8 cellular contexts compared by ENCODE assay signal in genomic region chr15:41930221-41930866, GRCh38. TPM values are rescaled to one million over a fixed set of nuclear protein-coding genes. Genes with fewer than 3 reads are reported as not detected.
DNase-seq lines count a peak whose midpoint lies in the region; ATAC-seq and TF ChIP-seq lines count a peak whose summit lies in the region.

No MANE protein-coding gene starts in this region.

- H3K36me3 ChIP-seq in HEK293 (ENCODE audit: control insufficient read depth in 2 of 2, insufficient read depth in 1 of 2, low read length in 2 of 2) (no peaks in the 10 kb centered on the region), suprapubic skin (no peaks in the 10 kb centered on the region), Karpas-422 (ENCODE audit: insufficient read depth, low read length) (no peaks in the 10 kb centered on the region)

- WGBS in suprapubic skin = 44% methylated on average over 8 of the region's 8 CpGs

- CTCF ChIA-PET in HEK293 (lab: Yijun Ruan, JAX) (interaction anchor here (0.7 to 1.0 kb wide), 3 partner anchors 12 to 23 kb away, joined by 3 read pairs; no protein-coding TSS in a partner anchor), activated B cell treated with CpG ODN at 0.5 μM for 24 hours (lab: Charles Lee) (interaction anchor here (3.1 kb wide), 1 partner anchor 27 kb away, joined by 10 read pairs; no protein-coding TSS in a partner anchor)

- peaks cover 38% of the 10 kb centered on the region for H3K4me1 ChIP-seq in HEK293 (ENCODE audit: control insufficient read depth, insufficient read depth, low read length)
- peaks cover 94% of the 10 kb centered on the region for H3K4me1 ChIP-seq in suprapubic skin
- H3K4me1 ChIP-seq in Karpas-422 (ENCODE audit: low read length) = peaks cover 49% of the 10 kb centered on the region

- H3K27me3 Mint-ChIP-seq in activated B cell treated with CpG ODN at 0.5 μM for 24 hours = no peaks in the 10 kb centered on the region

- no peaks in the 10 kb centered on the region for H4K20me1 ChIP-seq in Karpas-422 (ENCODE audit: insufficient read depth, low read depth, low read length)

- H3K9me3 ChIP-seq in HEK293 (ENCODE audit: control insufficient read depth, insufficient read depth, low read depth, low read length) = no peaks in the 10 kb centered on the region
- H3K9me3 ChIP-seq in suprapubic skin = no peaks in the 10 kb centered on the region
- H3K9me3 ChIP-seq in Karpas-422 (ENCODE audit: low read length) = no peaks in the 10 kb centered on the region

- H3K9me3 Mint-ChIP-seq in activated B cell treated with CpG ODN at 0.5 μM for 24 hours = no peaks in the 10 kb centered on the region

- H3K4me2 ChIP-seq in Karpas-422 (ENCODE audit: low read depth, low read length, poor library complexity, severe bottlenecking) = no peak overlapping the region

- peaks cover 59% of the 10 kb centered on the region for H3K79me2 ChIP-seq in Karpas-422 (ENCODE audit: low read length)

- H2AFZ ChIP-seq in Karpas-422 (ENCODE audit: low read length) = no peak overlapping the region

- H3K4me3 Mint-ChIP-seq in activated B cell treated with CpG ODN at 0.5 μM for 24 hours = peak overlapping the region; percentile 65

- ATAC-seq in activated B cell treated with CpG ODN at 0.5 μM for 24 hours (ENCODE audit: low read depth) = no peak
- ATAC-seq in left ventricle myocardium superior = peak; percentile 66
- no peak for ATAC-seq in HG02870 (IDR thresholded peaks at IDR 0.05; ENCODE audit: unreplicated experiment)
- no peak for ATAC-seq in GM21447 (IDR thresholded peaks at IDR 0.05; ENCODE audit: unreplicated experiment)

- intact Hi-C loops in activated B cell treated with CpG ODN at 0.5 μM for 24 hours (cut with micrococcal nuclease) (no loop called here), left ventricle myocardium superior (cut with micrococcal nuclease) (no loop called here)

- H3K27ac ChIP-seq in HEK293 (ENCODE audit: extremely low read depth, low read depth, low read length) = no peak overlapping the region
- peak overlapping the region; percentile 78 for H3K27ac ChIP-seq in suprapubic skin
- H3K27ac ChIP-seq in Karpas-422 (ENCODE audit: low read length) = no peak overlapping the region

- H3K9me2 ChIP-seq in Karpas-422 (replicated peaks; ENCODE audit: insufficient read depth, low read length) = no peaks in the 10 kb centered on the region

- H3K4me1 Mint-ChIP-seq in activated B cell treated with CpG ODN at 0.5 μM for 24 hours = peaks cover 86% of the 10 kb centered on the region

- no peak overlapping the region for H3K9ac ChIP-seq in Karpas-422 (ENCODE audit: low read length)

- DNase-seq in activated B cell treated with CpG ODN at 0.5 μM for 24 hours = no peak
- DNase-seq in left ventricle myocardium superior = peak; percentile 68
- no peak for DNase-seq in suprapubic skin (ENCODE audit: low spot score in 2 of 2)
- no peak for DNase-seq in central memory CD4-positive, alpha-beta T cell
- DNase-seq in Karpas-422 = no peak

- H3K27me3 ChIP-seq in suprapubic skin = no peaks in the 10 kb centered on the region
- H3K27me3 ChIP-seq in Karpas-422 (ENCODE audit: low read length) = no peaks in the 10 kb centered on the region

- peak overlapping the region; percentile 88 for H3K27ac Mint-ChIP-seq in activated B cell treated with CpG ODN at 0.5 μM for 24 hours

- no peak for TF ChIP-seq POLR2A in suprapubic skin (IDR thresholded peaks at IDR 0.05)

- TF ChIP-seq EP300 in suprapubic skin (IDR thresholded peaks at IDR 0.05) = no peak

- no peak for TF ChIP-seq CTCF in HEK293 (tag by site-specific recombination; IDR thresholded peaks at IDR 0.05)
- TF ChIP-seq CTCF in activated B cell treated with CpG ODN at 0.5 μM for 24 hours (IDR thresholded peaks at IDR 0.05) = no peak
- TF ChIP-seq CTCF in suprapubic skin (IDR thresholded peaks at IDR 0.05) = peak in 1 of 2 donors; percentile 12

- peaks cover 2% of the 10 kb centered on the region for H3K36me3 Mint-ChIP-seq in activated B cell treated with CpG ODN at 0.5 μM for 24 hours (ENCODE audit: low read depth)

- POLR2A ChIA-PET in HEK293 (lab: Yijun Ruan, JAX) = interaction anchor here (1.5 kb wide), 1 partner anchor 103 kb away, joined by 4 read pairs; no protein-coding TSS in a partner anchor
- POLR2A ChIA-PET in activated B cell treated with CpG ODN at 0.5 μM for 24 hours (lab: Charles Lee) = interaction anchor here (1.6 to 4.8 kb wide), 3 partner anchors 26 to 157 kb away, joined by 7 to 92 read pairs (median 7); partner anchors contain the start of genes EHD4 and MAPKBP1

- H3K4me3 ChIP-seq in HEK293 (ENCODE audit: low read depth, low read length) (no peak overlapping the region), suprapubic skin (no peak overlapping the region), Karpas-422 (ENCODE audit: low read length) (no peak overlapping the region)

TF ChIP-seq in HEK293, 187 proteins besides CTCF, POLR2A, EP300 and RAD21 (continues in another document):
- TF ChIP-seq ZNF423 (tag by site-specific recombination; IDR thresholded peaks at IDR 0.05) = no peak
- no peak for TF ChIP-seq SP2 (tag by site-specific recombination; IDR thresholded peaks at IDR 0.05)
- TF ChIP-seq REPIN1 (tag by site-specific recombination; IDR thresholded peaks at IDR 0.05; ENCODE audit: low read depth) = no peak
- TF ChIP-seq PRDM2 (tag by site-specific recombination; IDR thresholded peaks at IDR 0.05; ENCODE audit: borderline replicate concordance) = no peak
- no peak for TF ChIP-seq ZNF148 (tag by site-specific recombination; IDR thresholded peaks at IDR 0.05; ENCODE audit: borderline replicate concordance)
- TF ChIP-seq MZF1 (tag by site-specific recombination; IDR thresholded peaks at IDR 0.05; ENCODE audit: borderline replicate concordance) = no peak

RNA-seq across cellular contexts. Expression of gene SPTBN5, which starts 36.5 kb away (rescaled TPM):
- total RNA-seq in activated B cell treated with CpG ODN at 0.5 μM for 24 hours = 0.78 and 1.1 TPM in 2 replicates
- 3.6 TPM for total RNA-seq in left ventricle myocardium superior
- total RNA-seq in suprapubic skin = 1 to 10 TPM; 1.3 to 3.4 (median 2.8) TPM
- 0.11 and 0.22 TPM in 2 replicates for total RNA-seq in Karpas-422 (2014; rRNA removed; shearing (Covaris generic); ENCODE audit: low replicate concordance)

RNA-seq across cellular contexts. Expression of gene EHD4, which starts 42.0 kb away (rescaled TPM):
- total RNA-seq in activated B cell treated with CpG ODN at 0.5 μM for 24 hours (38.4 and 42.6 TPM in 2 replicates), left ventricle myocardium superior (53.5 TPM), suprapubic skin (10 to 100 TPM; 16.0 to 31.4 (median 20.9) TPM)
- total RNA-seq in Karpas-422 (2014; rRNA removed; shearing (Covaris generic); ENCODE audit: low replicate concordance) = 19.9 and 20.4 TPM in 2 replicates
